1 cellular context compared by ENCODE assay signal in the genomic region with DNA sequence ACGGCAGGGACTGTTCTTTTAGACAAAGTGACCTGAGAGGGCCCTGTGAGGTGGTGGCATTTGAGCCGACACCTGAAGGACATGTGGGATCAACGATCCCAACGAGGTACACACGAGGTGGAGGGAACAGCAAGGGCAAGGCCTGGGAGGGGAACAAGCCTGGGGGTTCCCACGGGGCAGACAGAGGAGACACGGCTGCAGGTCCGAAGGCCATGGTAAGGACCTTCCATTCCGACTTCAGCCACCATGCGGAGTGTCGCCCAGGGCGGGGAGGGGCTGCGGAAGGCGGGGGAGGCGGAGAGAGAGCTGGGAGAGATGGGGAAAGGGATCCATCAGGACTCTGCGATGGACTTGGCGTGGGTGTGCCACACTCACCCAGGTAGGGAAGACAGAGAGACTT.
TF ChIP-seq lines count a peak whose summit lies in the region.

No MANE protein-coding gene starts in this region.

TF ChIP-seq in IMR-90, 13 proteins besides CTCF, POLR2A, EP300 and RAD21:
- TF ChIP-seq, protein P1, sequence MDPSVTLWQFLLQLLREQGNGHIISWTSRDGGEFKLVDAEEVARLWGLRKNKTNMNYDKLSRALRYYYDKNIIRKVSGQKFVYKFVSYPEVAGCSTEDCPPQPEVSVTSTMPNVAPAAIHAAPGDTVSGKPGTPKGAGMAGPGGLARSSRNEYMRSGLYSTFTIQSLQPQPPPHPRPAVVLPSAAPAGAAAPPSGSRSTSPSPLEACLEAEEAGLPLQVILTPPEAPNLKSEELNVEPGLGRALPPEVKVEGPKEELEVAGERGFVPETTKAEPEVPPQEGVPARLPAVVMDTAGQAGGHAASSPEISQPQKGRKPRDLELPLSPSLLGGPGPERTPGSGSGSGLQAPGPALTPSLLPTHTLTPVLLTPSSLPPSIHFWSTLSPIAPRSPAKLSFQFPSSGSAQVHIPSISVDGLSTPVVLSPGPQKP (IDR thresholded peaks at IDR 0.05; ENCODE audit: borderline replicate concordance, low read depth, low read length), result no peak
- TF ChIP-seq MAFK (IDR thresholded peaks at IDR 0.05; ENCODE audit: low read depth, low read length) (no peak), MXI1 (IDR thresholded peaks at IDR 0.05; ENCODE audit: borderline replicate concordance, low read depth, low read length) (no peak), CEBPB (IDR thresholded peaks at IDR 0.05; ENCODE audit: low read depth, low read length) (no peak), NFE2L2 (IDR thresholded peaks at IDR 0.05; ENCODE audit: low read depth, low read length) (no peak), SMC3 (IDR thresholded peaks at IDR 0.05; ENCODE audit: low read depth, low read length) (no peak)
TF ChIP-seq in IMR-90: peak in this region for 0.
